ENCODE assay signal across 26 cellular contexts in the genomic region with DNA sequence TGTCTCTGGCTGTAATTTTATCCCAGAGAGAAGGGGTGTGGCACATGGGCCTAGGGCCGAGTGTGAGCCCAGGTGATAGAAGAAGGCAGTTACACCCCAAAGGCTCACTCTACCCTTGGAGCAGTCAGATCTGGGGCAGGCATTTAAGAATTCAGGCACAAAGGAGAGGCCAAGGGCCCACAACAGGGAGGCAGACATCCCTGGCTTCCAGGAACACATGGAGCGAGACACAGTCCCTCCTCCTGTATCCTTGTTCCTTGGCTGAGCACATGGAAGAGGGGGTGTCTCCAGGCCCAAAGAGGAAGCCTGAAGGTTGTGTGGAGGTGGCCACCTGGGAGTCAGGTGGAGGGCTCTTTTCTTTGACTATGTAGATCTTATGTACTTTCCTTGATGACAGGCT.
DNase-seq lines count a peak whose midpoint lies in the region; ATAC-seq, FAIRE-seq and TF ChIP-seq lines count a peak whose summit lies in the region.
"Had no signal": no experiment of that assay in that cellular context is flagged by ENCODE, and none has a peak within 500 bp of the region (broad histone marks: within the 10 kb centered on the region; RNA-seq: fewer than 3 reads in every experiment).

No MANE protein-coding gene starts in this region.

- no peak overlapping the region for H4K8ac ChIP-seq in H1 (ENCODE audit: extremely low read depth, insufficient read depth, low read length)

- no peak overlapping the region for H3K4ac ChIP-seq in H1 (replicated peaks; ENCODE audit: insufficient read length, low read depth, low read length)

- H3K79me2 ChIP-seq in H1 (ENCODE audit: control insufficient read depth in 1 of 2, insufficient read depth in 2 of 2, low read length in 2 of 2) (no peaks in the 10 kb centered on the region), neural progenitor cell (ENCODE audit: low read depth) (no peaks in the 10 kb centered on the region)

- POLR2A ChIA-PET in H1 (lab: Charles Lee; ENCODE audit: partially characterized antibody), result no interaction called here

- H3K9me3 ChIP-seq in CD4-positive, CD25-positive, alpha-beta regulatory T cell (ENCODE audit: control insufficient read depth in 2 of 2, low read length in 2 of 2), result peaks cover 0 to 1% of the 10 kb centered on the region in 2 experiments
- H3K9me3 ChIP-seq in H1 (ENCODE audit: insufficient read depth in 2 of 2, low read depth in 1 of 2, low read length in 1 of 2) (no peaks in the 10 kb centered on the region), neural progenitor cell (ENCODE audit: low read depth) (no peaks in the 10 kb centered on the region)
- H3K9me3 ChIP-seq: adrenal gland, colonic mucosa, Peyer's patch, SJSA1, transverse colon had no signal

- no peak overlapping the region for H2BK5ac ChIP-seq in H1 (ENCODE audit: low read depth, low read length)

- no peak overlapping the region for H4K5ac ChIP-seq in H1 (ENCODE audit: insufficient read length, low read depth, low read length)

- no peaks in the 10 kb centered on the region for H3K79me1 ChIP-seq in H1 (ENCODE audit: low read depth, low read length)

- no peaks in the 10 kb centered on the region for H3K23me2 ChIP-seq in H1 (ENCODE audit: low read depth, low read length)

- peaks cover 4% of the 10 kb centered on the region for H3K27me3 Mint-ChIP-seq in T-helper 1 cell treated with Interleukin-12 subunit alpha and Interleukin-12 subunit beta and Interleukin-4 antibody, amounts not matched to agents 30 μg/mL and 1 μg/mL, for 36 hours (ENCODE audit: low read depth)
- no peaks in the 10 kb centered on the region for H3K27me3 Mint-ChIP-seq in CD4-positive, CD25-positive, alpha-beta regulatory T cell
- H3K27me3 Mint-ChIP-seq in neural progenitor cell (ENCODE audit: insufficient read depth, low read depth), result peaks cover 14% of the 10 kb centered on the region

- no peak for TF ChIP-seq EP300 in H1 (IDR thresholded peaks at IDR 0.05; ENCODE audit: borderline replicate concordance in 1 of 2, low read depth in 2 of 2, low read length in 2 of 2)

- no peak overlapping the region for H2BK15ac ChIP-seq in H1 (ENCODE audit: low read length)

- H3K27me3 ChIP-seq in CD4-positive, CD25-positive, alpha-beta regulatory T cell (ENCODE audit: control insufficient read depth, insufficient read depth, low read length), result no peaks in the 10 kb centered on the region
- H3K27me3 ChIP-seq in H1 (replicated peaks in 1 of 4; ENCODE audit: control insufficient read depth in 3 of 4, extremely low read depth in 1 of 4, insufficient read depth in 3 of 4, low read length in 3 of 4) (no peaks in the 10 kb centered on the region), neural progenitor cell (no peaks in the 10 kb centered on the region)
- H3K27me3 ChIP-seq: adrenal gland, colonic mucosa, Peyer's patch, SJSA1, transverse colon had no signal

- peak overlapping the region; percentile 35 for H3K27ac ChIP-seq in CD4-positive, CD25-positive, alpha-beta regulatory T cell (ENCODE audit: insufficient read depth, low read length, poor library complexity, severe bottlenecking)
- H3K27ac ChIP-seq in H1 (ENCODE audit: low read depth, low read length) (no peak overlapping the region), neural progenitor cell (no peak overlapping the region)
- H3K27ac ChIP-seq: 22Rv1, adrenal gland, colonic mucosa, Peyer's patch, SJSA1, transverse colon, WERI-Rb-1 had no signal

- H3K18ac ChIP-seq in H1 (ENCODE audit: extremely low read depth, low read length), result no peak overlapping the region

- FAIRE-seq in H1 (lab: Jason Lieb, UNC), result no peak
- FAIRE-seq: K562, small intestine had no signal

- no peak overlapping the region for H2AK5ac ChIP-seq in H1 (ENCODE audit: low read depth, low read length)

- ATAC-seq in CD4-positive, CD25-positive, alpha-beta regulatory T cell (ENCODE audit: low read depth in 2 of 2), result no peak
- ATAC-seq: K562 had no signal

- no peak for TF ChIP-seq RAD21 in H1 (IDR thresholded peaks at IDR 0.05 in 1 of 2, conservative IDR thresholded peaks at IDR 0.05 in 1 of 2; ENCODE audit: low read depth in 2 of 2, low read length in 2 of 2)

- H3K56ac ChIP-seq in H1 (replicated peaks; ENCODE audit: insufficient read length, low read depth, low read length), result no peak overlapping the region

- no peak overlapping the region for H3K4me3 ChIP-seq in CD4-positive, CD25-positive, alpha-beta regulatory T cell (ENCODE audit: low read depth, low read length)
- no peak overlapping the region for H3K4me3 ChIP-seq in H1 (ENCODE audit: extremely low read depth in 1 of 4, insufficient read depth in 2 of 4, low read depth in 3 of 4, low read length in 4 of 4)
- H3K4me3 ChIP-seq in neural progenitor cell, result no peak overlapping the region
- H3K4me3 ChIP-seq: adrenal gland, colonic mucosa, K562, Peyer's patch, SJSA1, transverse colon had no signal

- DNase-seq in T-helper 1 cell (no peak), H1 (ENCODE audit: low read depth in 1 of 2, low spot score in 2 of 2) (no peak), neural progenitor cell (ENCODE audit: low spot score) (no peak), occipital lobe (lab: John Stamatoyannopoulos, UW) (no peak), HPDE6-E6E7 (ENCODE audit: extremely low spot score) (no peak), islet precursor cell (no peak)
- no peak for DNase-seq in CD4-positive, CD25-positive, alpha-beta regulatory T cell
- DNase-seq: activated CD4-positive, alpha-beta T cell treated with anti-CD3 and anti-CD28 coated beads, Interleukin-2, amount 50 U/mL, for 4 hours; colonic mucosa; DMS79; endodermal cell; NCI-H1436 treated with DMSO at 0.1 percent for 48 hours; NCI-H2171; NCI-H524; small intestine; stimulated activated naive CD4-positive, alpha-beta T cell treated with Interleukin-2 at 50 U/mL for 16 hours; transverse colon; WERI-Rb-1 had no signal

- peaks cover 12% of the 10 kb centered on the region for H3K9me3 Mint-ChIP-seq in T-helper 1 cell treated with Interleukin-12 subunit alpha and Interleukin-12 subunit beta and Interleukin-4 antibody, amounts not matched to agents 30 μg/mL and 1 μg/mL, for 36 hours
- H3K9me3 Mint-ChIP-seq in CD4-positive, CD25-positive, alpha-beta regulatory T cell, result peaks cover 0 to 10% (median under 1%) of the 10 kb centered on the region in 7 donors
- H3K9me3 Mint-ChIP-seq in neural progenitor cell, result peaks cover 17% of the 10 kb centered on the region
- H3K9me3 Mint-ChIP-seq: endodermal cell, neural crest cell had no signal

- H3K9ac ChIP-seq in H1 (replicated peaks in 1 of 4; ENCODE audit: extremely low read depth in 1 of 4, low read depth in 3 of 4, low read length in 3 of 4), result no peak overlapping the region
- H3K9ac ChIP-seq in neural progenitor cell, result no peak overlapping the region

- no peak overlapping the region for H3K4me3 Mint-ChIP-seq in T-helper 1 cell treated with Interleukin-12 subunit alpha and Interleukin-12 subunit beta and Interleukin-4 antibody, amounts not matched to agents 30 μg/mL and 1 μg/mL, for 36 hours
- H3K4me3 Mint-ChIP-seq in CD4-positive, CD25-positive, alpha-beta regulatory T cell, result peak overlapping the region in 2 of 4 donors; percentile 66 to 79
- no peak overlapping the region for H3K4me3 Mint-ChIP-seq in neural progenitor cell
- H3K4me3 Mint-ChIP-seq: endodermal cell, neural crest cell had no signal

- peaks cover 11% of the 10 kb centered on the region for H3K4me1 Mint-ChIP-seq in T-helper 1 cell treated with Interleukin-12 subunit alpha and Interleukin-12 subunit beta and Interleukin-4 antibody, amounts not matched to agents 30 μg/mL and 1 μg/mL, for 36 hours (ENCODE audit: low read depth)
- peaks cover 14 to 36% (median 17%) of the 10 kb centered on the region in 4 donors for H3K4me1 Mint-ChIP-seq in CD4-positive, CD25-positive, alpha-beta regulatory T cell
- H3K4me1 Mint-ChIP-seq in neural progenitor cell, result peaks cover 37% of the 10 kb centered on the region
- H3K4me1 Mint-ChIP-seq: endodermal cell had no signal

- H3K23ac ChIP-seq in H1 (ENCODE audit: insufficient read length), result no peak overlapping the region

- no peak for TF ChIP-seq POLR2A in H1 (IDR thresholded peaks at IDR 0.05; ENCODE audit: control extremely low read depth in 1 of 2, low read depth in 2 of 2, low read length in 2 of 2)

- CTCF ChIA-PET in H1 (lab: Charles Lee; ENCODE audit: partially characterized antibody), result interaction anchor here (0.8 kb wide), 1 partner anchor 291 kb away, joined by 3 read pairs; no protein-coding TSS in a partner anchor

- H3K27ac Mint-ChIP-seq in T-helper 1 cell treated with Interleukin-12 subunit alpha and Interleukin-12 subunit beta and Interleukin-4 antibody, amounts not matched to agents 30 μg/mL and 1 μg/mL, for 36 hours, result peak overlapping the region; percentile 67
- H3K27ac Mint-ChIP-seq in CD4-positive, CD25-positive, alpha-beta regulatory T cell, result peak overlapping the region; percentile 4 to 73 (median 61)
- H3K27ac Mint-ChIP-seq in neural progenitor cell, result peak overlapping the region; percentile 50
- H3K27ac Mint-ChIP-seq: activated T-helper 2 cell treated with anti-CD3 and anti-CD28 coated beads, Interferon-gamma antibody, Interleukin-2, Interleukin-4, amounts not matched to agents 10 μg/mL and 5 μg/mL and 100 μg/mL, durations not matched to agents 14 hours and 24 hours and 36 hours; endodermal cell had no signal

- TF ChIP-seq CTCF in H1 (IDR thresholded peaks at IDR 0.05; ENCODE audit: control extremely low read depth in 1 of 3, insufficient read depth in 1 of 3, low read depth in 1 of 3, low read length in 3 of 3) (no peak), neural progenitor cell (IDR thresholded peaks at IDR 0.05) (no peak)

- H2BK20ac ChIP-seq in H1 (ENCODE audit: low read length), result no peak overlapping the region

- no peaks in the 10 kb centered on the region for H3K36me3 ChIP-seq in CD4-positive, CD25-positive, alpha-beta regulatory T cell (ENCODE audit: control insufficient read depth, insufficient read depth, low read length)
- H3K36me3 ChIP-seq in H1 (ENCODE audit: control insufficient read depth in 2 of 4, insufficient read depth in 4 of 4, low read length in 3 of 4) (no peaks in the 10 kb centered on the region), neural progenitor cell (no peaks in the 10 kb centered on the region)
- H3K36me3 ChIP-seq: adrenal gland, colonic mucosa, Peyer's patch, SJSA1, transverse colon, WERI-Rb-1 had no signal

- no peak overlapping the region for H4K91ac ChIP-seq in H1 (replicated peaks; ENCODE audit: insufficient read length, low read length)

- WGBS in H1 (ENCODE audit: extremely low coverage in 1 of 2, insufficient coverage in 1 of 2, insufficient read length in 1 of 2, insufficient replicate concordance in 2 of 2, low coverage in 1 of 2, low lambda C conversion rate in 2 of 2, missing lambda C conversion rate in 1 of 2), 2 experiments, result 87% methylated on average over 2 of the region's 2 CpGs; no CpG with 5 or more reads in 1 of the 2 experiments

- peaks cover 9% of the 10 kb centered on the region for H3K4me1 ChIP-seq in CD4-positive, CD25-positive, alpha-beta regulatory T cell (ENCODE audit: control insufficient read depth, insufficient read depth, low read length, poor library complexity, severe bottlenecking)
- no peaks in the 10 kb centered on the region; a peak in 1 of 7 replicates for H3K4me1 ChIP-seq in H1 (replicated peaks in 1 of 4; ENCODE audit: control insufficient read depth in 3 of 4, insufficient read depth in 4 of 4, low read length in 3 of 4)
- H3K4me1 ChIP-seq in neural progenitor cell, result peaks cover 4% of the 10 kb centered on the region
- H3K4me1 ChIP-seq: colonic mucosa had no signal

- no peak overlapping the region for H3K4me2 ChIP-seq in H1 (ENCODE audit: insufficient read depth in 1 of 2, low read depth in 2 of 2, low read length in 2 of 2)
- H3K4me2 ChIP-seq in neural progenitor cell, result no peak overlapping the region

- no peak overlapping the region for H2BK120ac ChIP-seq in H1 (replicated peaks; ENCODE audit: low read depth, low read length)

- H2AFZ ChIP-seq in H1 (ENCODE audit: low read length) (no peak overlapping the region), neural progenitor cell (replicated peaks) (no peak overlapping the region)

- H3F3A ChIP-seq in neural progenitor cell (ENCODE audit: low read depth), result no peaks in the 10 kb centered on the region

- no peak overlapping the region for H3K14ac ChIP-seq in H1 (ENCODE audit: insufficient read length)

- H4K20me1 ChIP-seq in H1 (replicated peaks in 1 of 2; ENCODE audit: control insufficient read depth in 1 of 2, insufficient read depth in 2 of 2, low read length in 2 of 2) (no peaks in the 10 kb centered on the region), neural progenitor cell (ENCODE audit: low read depth) (no peaks in the 10 kb centered on the region)

- H2BK12ac ChIP-seq in H1 (ENCODE audit: low read depth, low read length), result 0 out of 2 replicates have a peak overlapping the region, but pooled peaks have one; percentile 17

- no peaks in the 10 kb centered on the region for H3K36me3 Mint-ChIP-seq in T-helper 1 cell treated with Interleukin-12 subunit alpha and Interleukin-12 subunit beta and Interleukin-4 antibody, amounts not matched to agents 30 μg/mL and 1 μg/mL, for 36 hours (ENCODE audit: low read depth)
- no peaks in the 10 kb centered on the region for H3K36me3 Mint-ChIP-seq in CD4-positive, CD25-positive, alpha-beta regulatory T cell
- no peaks in the 10 kb centered on the region for H3K36me3 Mint-ChIP-seq in neural progenitor cell
